1 cellular context compared by ENCODE assay signal in genomic region chr5:62252519-62252918, GRCh38.
TF ChIP-seq lines count a peak whose summit lies in the region.

No MANE protein-coding gene starts in this region.

TF ChIP-seq in K562, 482 proteins besides CTCF, POLR2A, EP300 and RAD21:
- TF ChIP-seq GATA2 (CRISPR knock-in tag; IDR thresholded peaks at IDR 0.05) (peak; percentile 31; the same call in 1 of the 2 replicates), PKNOX1 (IDR thresholded peaks at IDR 0.05) (peak; percentile 21; the same call in 1 of the 2 replicates), TAL1 (IDR thresholded peaks at IDR 0.05) (peak; percentile 28; the same call in 1 of the 2 replicates), ARID1B (IDR thresholded peaks at IDR 0.05) (0 out of 2 replicates have a peak, but pooled peaks have one; percentile 19), ZNF431 (CRISPR knock-in tag; IDR thresholded peaks at IDR 0.05) (peak; percentile 59; the same call in 1 of the 2 replicates), DPF2 (IDR thresholded peaks at IDR 0.05) (peak; percentile 48; the same call in 1 of the 2 replicates), SMARCA4 (IDR thresholded peaks at IDR 0.05) (peak; percentile 18; the same call in 1 of the 2 replicates), LEF1 (IDR thresholded peaks at IDR 0.05) (peak; percentile 44; the same call in 1 of the 2 replicates)
TF ChIP-seq in K562: peak in this region for 8; not testable (repeated sequence) for 474.
